In the genomic region with DNA sequence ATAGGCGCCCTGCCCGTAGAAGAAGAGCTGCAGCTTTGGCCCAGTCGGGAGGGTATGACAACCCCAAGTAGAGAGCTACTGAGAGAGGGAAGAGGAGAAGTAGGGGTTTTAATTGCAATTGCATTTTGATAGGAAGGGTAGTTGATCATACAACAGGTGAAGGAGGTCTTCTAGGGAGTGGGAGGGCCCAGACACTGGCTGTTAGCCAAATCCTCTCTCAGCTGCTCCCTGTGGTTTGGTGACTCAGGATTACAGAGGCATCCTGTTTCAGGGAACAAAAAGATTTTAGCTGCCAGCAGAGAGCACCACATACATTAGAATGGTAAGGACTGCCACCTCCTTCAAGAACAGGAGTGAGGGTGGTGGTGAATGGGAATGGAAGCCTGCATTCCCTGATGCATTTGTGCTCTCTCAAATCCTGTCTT, we compare ENCODE assay signal across 1 cellular context.
TF ChIP-seq lines count a peak whose summit lies in the region.

No MANE protein-coding gene starts in this region.

TF ChIP-seq in K562, 482 proteins besides CTCF, POLR2A, EP300 and RAD21 (continued from another document and continues in another):
- no peak for TF ChIP-seq ETS1 (conservative IDR thresholded peaks at IDR 0.05; ENCODE audit: control insufficient read depth, low read depth, low read length)
- TF ChIP-seq ZNF57 (CRISPR knock-in tag; IDR thresholded peaks at IDR 0.05) = no peak
- TF ChIP-seq ZNF589 (CRISPR knock-in tag; IDR thresholded peaks at IDR 0.05; ENCODE audit: low read depth) = no peak
- TF ChIP-seq MLX (CRISPR knock-in tag; conservative IDR thresholded peaks at IDR 0.05) = no peak
- TF ChIP-seq, protein P1, sequence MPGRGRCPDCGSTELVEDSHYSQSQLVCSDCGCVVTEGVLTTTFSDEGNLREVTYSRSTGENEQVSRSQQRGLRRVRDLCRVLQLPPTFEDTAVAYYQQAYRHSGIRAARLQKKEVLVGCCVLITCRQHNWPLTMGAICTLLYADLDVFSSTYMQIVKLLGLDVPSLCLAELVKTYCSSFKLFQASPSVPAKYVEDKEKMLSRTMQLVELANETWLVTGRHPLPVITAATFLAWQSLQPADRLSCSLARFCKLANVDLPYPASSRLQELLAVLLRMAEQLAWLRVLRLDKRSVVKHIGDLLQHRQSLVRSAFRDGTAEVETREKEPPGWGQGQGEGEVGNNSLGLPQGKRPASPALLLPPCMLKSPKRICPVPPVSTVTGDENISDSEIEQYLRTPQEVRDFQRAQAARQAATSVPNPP (IDR thresholded peaks at IDR 0.05; ENCODE audit: borderline replicate concordance, insufficient read depth, insufficient read length) = no peak
- TF ChIP-seq, protein P2, sequence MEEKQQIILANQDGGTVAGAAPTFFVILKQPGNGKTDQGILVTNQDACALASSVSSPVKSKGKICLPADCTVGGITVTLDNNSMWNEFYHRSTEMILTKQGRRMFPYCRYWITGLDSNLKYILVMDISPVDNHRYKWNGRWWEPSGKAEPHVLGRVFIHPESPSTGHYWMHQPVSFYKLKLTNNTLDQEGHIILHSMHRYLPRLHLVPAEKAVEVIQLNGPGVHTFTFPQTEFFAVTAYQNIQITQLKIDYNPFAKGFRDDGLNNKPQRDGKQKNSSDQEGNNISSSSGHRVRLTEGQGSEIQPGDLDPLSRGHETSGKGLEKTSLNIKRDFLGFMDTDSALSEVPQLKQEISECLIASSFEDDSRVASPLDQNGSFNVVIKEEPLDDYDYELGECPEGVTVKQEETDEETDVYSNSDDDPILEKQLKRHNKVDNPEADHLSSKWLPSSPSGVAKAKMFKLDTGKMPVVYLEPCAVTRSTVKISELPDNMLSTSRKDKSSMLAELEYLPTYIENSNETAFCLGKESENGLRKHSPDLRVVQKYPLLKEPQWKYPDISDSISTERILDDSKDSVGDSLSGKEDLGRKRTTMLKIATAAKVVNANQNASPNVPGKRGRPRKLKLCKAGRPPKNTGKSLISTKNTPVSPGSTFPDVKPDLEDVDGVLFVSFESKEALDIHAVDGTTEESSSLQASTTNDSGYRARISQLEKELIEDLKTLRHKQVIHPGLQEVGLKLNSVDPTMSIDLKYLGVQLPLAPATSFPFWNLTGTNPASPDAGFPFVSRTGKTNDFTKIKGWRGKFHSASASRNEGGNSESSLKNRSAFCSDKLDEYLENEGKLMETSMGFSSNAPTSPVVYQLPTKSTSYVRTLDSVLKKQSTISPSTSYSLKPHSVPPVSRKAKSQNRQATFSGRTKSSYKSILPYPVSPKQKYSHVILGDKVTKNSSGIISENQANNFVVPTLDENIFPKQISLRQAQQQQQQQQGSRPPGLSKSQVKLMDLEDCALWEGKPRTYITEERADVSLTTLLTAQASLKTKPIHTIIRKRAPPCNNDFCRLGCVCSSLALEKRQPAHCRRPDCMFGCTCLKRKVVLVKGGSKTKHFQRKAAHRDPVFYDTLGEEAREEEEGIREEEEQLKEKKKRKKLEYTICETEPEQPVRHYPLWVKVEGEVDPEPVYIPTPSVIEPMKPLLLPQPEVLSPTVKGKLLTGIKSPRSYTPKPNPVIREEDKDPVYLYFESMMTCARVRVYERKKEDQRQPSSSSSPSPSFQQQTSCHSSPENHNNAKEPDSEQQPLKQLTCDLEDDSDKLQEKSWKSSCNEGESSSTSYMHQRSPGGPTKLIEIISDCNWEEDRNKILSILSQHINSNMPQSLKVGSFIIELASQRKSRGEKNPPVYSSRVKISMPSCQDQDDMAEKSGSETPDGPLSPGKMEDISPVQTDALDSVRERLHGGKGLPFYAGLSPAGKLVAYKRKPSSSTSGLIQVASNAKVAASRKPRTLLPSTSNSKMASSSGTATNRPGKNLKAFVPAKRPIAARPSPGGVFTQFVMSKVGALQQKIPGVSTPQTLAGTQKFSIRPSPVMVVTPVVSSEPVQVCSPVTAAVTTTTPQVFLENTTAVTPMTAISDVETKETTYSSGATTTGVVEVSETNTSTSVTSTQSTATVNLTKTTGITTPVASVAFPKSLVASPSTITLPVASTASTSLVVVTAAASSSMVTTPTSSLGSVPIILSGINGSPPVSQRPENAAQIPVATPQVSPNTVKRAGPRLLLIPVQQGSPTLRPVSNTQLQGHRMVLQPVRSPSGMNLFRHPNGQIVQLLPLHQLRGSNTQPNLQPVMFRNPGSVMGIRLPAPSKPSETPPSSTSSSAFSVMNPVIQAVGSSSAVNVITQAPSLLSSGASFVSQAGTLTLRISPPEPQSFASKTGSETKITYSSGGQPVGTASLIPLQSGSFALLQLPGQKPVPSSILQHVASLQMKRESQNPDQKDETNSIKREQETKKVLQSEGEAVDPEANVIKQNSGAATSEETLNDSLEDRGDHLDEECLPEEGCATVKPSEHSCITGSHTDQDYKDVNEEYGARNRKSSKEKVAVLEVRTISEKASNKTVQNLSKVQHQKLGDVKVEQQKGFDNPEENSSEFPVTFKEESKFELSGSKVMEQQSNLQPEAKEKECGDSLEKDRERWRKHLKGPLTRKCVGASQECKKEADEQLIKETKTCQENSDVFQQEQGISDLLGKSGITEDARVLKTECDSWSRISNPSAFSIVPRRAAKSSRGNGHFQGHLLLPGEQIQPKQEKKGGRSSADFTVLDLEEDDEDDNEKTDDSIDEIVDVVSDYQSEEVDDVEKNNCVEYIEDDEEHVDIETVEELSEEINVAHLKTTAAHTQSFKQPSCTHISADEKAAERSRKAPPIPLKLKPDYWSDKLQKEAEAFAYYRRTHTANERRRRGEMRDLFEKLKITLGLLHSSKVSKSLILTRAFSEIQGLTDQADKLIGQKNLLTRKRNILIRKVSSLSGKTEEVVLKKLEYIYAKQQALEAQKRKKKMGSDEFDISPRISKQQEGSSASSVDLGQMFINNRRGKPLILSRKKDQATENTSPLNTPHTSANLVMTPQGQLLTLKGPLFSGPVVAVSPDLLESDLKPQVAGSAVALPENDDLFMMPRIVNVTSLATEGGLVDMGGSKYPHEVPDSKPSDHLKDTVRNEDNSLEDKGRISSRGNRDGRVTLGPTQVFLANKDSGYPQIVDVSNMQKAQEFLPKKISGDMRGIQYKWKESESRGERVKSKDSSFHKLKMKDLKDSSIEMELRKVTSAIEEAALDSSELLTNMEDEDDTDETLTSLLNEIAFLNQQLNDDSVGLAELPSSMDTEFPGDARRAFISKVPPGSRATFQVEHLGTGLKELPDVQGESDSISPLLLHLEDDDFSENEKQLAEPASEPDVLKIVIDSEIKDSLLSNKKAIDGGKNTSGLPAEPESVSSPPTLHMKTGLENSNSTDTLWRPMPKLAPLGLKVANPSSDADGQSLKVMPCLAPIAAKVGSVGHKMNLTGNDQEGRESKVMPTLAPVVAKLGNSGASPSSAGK (IDR thresholded peaks at IDR 0.05) = no peak
- no peak for TF ChIP-seq ZZZ3 (IDR thresholded peaks at IDR 0.05)
- TF ChIP-seq, protein P3, sequence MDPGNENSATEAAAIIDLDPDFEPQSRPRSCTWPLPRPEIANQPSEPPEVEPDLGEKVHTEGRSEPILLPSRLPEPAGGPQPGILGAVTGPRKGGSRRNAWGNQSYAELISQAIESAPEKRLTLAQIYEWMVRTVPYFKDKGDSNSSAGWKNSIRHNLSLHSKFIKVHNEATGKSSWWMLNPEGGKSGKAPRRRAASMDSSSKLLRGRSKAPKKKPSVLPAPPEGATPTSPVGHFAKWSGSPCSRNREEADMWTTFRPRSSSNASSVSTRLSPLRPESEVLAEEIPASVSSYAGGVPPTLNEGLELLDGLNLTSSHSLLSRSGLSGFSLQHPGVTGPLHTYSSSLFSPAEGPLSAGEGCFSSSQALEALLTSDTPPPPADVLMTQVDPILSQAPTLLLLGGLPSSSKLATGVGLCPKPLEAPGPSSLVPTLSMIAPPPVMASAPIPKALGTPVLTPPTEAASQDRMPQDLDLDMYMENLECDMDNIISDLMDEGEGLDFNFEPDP (CRISPR knock-in tag; IDR thresholded peaks at IDR 0.05) = no peak
- peak; percentile 41; the same call in 1 of the 2 replicates for TF ChIP-seq BACH1 (tag; IDR thresholded peaks at IDR 0.05)
- TF ChIP-seq CBFB (CRISPR knock-in tag; IDR thresholded peaks at IDR 0.05) = no peak
- TF ChIP-seq NR1H2 (CRISPR knock-in tag; IDR thresholded peaks at IDR 0.05) = no peak
- TF ChIP-seq ZNF699 (CRISPR knock-in tag; IDR thresholded peaks at IDR 0.05; ENCODE audit: insufficient replicate concordance) = no peak
- TF ChIP-seq HDAC6 (IDR thresholded peaks at IDR 0.05; ENCODE audit: low read depth, low read length) = no peak
- no peak for TF ChIP-seq RREB1 (CRISPR knock-in tag; IDR thresholded peaks at IDR 0.05)
- TF ChIP-seq, protein P4, sequence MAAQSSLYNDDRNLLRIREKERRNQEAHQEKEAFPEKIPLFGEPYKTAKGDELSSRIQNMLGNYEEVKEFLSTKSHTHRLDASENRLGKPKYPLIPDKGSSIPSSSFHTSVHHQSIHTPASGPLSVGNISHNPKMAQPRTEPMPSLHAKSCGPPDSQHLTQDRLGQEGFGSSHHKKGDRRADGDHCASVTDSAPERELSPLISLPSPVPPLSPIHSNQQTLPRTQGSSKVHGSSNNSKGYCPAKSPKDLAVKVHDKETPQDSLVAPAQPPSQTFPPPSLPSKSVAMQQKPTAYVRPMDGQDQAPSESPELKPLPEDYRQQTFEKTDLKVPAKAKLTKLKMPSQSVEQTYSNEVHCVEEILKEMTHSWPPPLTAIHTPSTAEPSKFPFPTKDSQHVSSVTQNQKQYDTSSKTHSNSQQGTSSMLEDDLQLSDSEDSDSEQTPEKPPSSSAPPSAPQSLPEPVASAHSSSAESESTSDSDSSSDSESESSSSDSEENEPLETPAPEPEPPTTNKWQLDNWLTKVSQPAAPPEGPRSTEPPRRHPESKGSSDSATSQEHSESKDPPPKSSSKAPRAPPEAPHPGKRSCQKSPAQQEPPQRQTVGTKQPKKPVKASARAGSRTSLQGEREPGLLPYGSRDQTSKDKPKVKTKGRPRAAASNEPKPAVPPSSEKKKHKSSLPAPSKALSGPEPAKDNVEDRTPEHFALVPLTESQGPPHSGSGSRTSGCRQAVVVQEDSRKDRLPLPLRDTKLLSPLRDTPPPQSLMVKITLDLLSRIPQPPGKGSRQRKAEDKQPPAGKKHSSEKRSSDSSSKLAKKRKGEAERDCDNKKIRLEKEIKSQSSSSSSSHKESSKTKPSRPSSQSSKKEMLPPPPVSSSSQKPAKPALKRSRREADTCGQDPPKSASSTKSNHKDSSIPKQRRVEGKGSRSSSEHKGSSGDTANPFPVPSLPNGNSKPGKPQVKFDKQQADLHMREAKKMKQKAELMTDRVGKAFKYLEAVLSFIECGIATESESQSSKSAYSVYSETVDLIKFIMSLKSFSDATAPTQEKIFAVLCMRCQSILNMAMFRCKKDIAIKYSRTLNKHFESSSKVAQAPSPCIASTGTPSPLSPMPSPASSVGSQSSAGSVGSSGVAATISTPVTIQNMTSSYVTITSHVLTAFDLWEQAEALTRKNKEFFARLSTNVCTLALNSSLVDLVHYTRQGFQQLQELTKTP (IDR thresholded peaks at IDR 0.05; ENCODE audit: low read depth in 1 of 2, partially characterized antibody in 2 of 2) = no peak
- peak; percentile 27; the same call in 1 of the 2 replicates for TF ChIP-seq ARID1B (IDR thresholded peaks at IDR 0.05)
- peak in 1 of 2 experiments; percentile 73; a peak in 1 of 4 replicates for TF ChIP-seq MLLT1 (IDR thresholded peaks at IDR 0.05)
- 0 out of 4 replicates have a peak, but pooled peaks of 1 of the 2 experiments have one; percentile 14 for TF ChIP-seq HDAC1 (IDR thresholded peaks at IDR 0.05)
